ENCODE assay signal across 24 cellular contexts in the genomic region with DNA sequence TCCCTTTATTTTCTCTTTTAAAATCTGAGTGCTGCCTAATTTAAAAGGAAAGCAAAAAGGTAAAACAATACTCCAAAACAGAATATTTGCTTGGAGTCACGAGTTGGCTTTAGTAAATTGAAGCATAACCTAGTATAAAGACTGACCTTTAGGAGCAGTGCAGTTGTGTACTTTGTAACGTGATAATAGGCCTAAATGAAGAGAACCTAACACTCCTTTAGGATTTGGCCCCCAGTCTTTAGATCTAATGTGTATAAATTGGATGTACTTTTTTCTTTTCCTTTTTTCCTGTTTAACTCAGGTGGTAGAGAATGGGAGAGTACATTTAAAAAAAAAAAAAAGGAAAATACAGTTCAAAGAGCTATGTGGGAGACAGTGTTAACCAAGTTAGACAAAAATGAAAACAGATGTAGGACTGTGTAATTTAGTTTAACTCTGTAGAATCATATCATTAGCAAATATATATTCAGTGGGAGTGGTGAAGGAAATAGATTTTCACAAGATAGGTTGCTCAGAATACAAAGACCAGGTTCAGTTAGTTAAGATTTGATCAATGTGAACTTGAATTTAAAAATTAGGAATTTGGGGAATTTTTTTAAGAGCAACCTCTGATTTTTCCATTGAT. TPM values are rescaled to one million over a fixed set of nuclear protein-coding genes. Genes with fewer than 3 reads are reported as not detected.
A peak's percentile ranks its signal among the peaks of the same experiment; 100 is the strongest.
DNase-seq lines count a peak whose midpoint lies in the region; ATAC-seq and TF ChIP-seq lines count a peak whose summit lies in the region.
"Had no signal": no experiment of that assay in that cellular context is flagged by ENCODE, and none has a peak within 500 bp of the region (broad histone marks: within the 10 kb centered on the region; RNA-seq: fewer than 3 reads in every experiment).

No MANE protein-coding gene starts in this region.

- peaks cover 6% of the 10 kb centered on the region; the same call in 1 of the 2 replicates for H3K4me1 Mint-ChIP-seq in HFFc6 (ENCODE audit: low read depth)
- H3K4me1 Mint-ChIP-seq: stimulated activated naive B cell treated with anti-CD40 and anti-IgM and Interleukin-4, amounts not matched to agents 10 μg/mL and 1 μg/mL and 100 μg/mL, for 72 hours had no signal

- POLR2A ChIA-PET in HEK293 (lab: Yijun Ruan, JAX), result interaction anchor here (0.7 to 1.0 kb wide), 2 partner anchors 17 to 575 kb away, joined by 3 read pairs; partner anchors contain the start of gene CPD

- H3K4me1 ChIP-seq in HEK293 (ENCODE audit: control insufficient read depth, insufficient read depth, low read length) (peaks cover 27% of the 10 kb centered on the region), liver (ENCODE audit: control insufficient read depth in 4 of 4, insufficient read depth in 4 of 4, low read length in 3 of 4) (peaks cover 0 to 17% (median 10%) of the 10 kb centered on the region in 4 donors), tibial nerve (no peaks in the 10 kb centered on the region)
- H3K4me1 ChIP-seq: Peyer's patch had no signal

- TF ChIP-seq RAD21 in liver (IDR thresholded peaks at IDR 0.05), result no peak

- no peak overlapping the region for H3K4me3 Mint-ChIP-seq in HFFc6
- H3K4me3 Mint-ChIP-seq: activated T-cell treated with anti-CD3 and anti-CD28 coated beads, Interleukin-2, amount 50 U/mL, for 72 hours; CD4-positive, alpha-beta T cell; stimulated activated naive B cell treated with anti-CD40 and anti-IgM and Interleukin-4, amounts not matched to agents 10 μg/mL and 1 μg/mL and 100 μg/mL, for 72 hours; T-helper 1 cell treated with Interleukin-12 subunit alpha and Interleukin-12 subunit beta and Interleukin-4 antibody, amounts not matched to agents 30 μg/mL and 1 μg/mL, for 36 hours had no signal

- TF ChIP-seq POLR2A in tibial nerve (IDR thresholded peaks at IDR 0.05), result no peak

- no peaks in the 10 kb centered on the region for H3K36me3 Mint-ChIP-seq in HFFc6 (ENCODE audit: low read depth)
- H3K36me3 Mint-ChIP-seq: stimulated activated naive B cell treated with anti-CD40 and anti-IgM and Interleukin-4, amounts not matched to agents 10 μg/mL and 1 μg/mL and 100 μg/mL, for 72 hours had no signal

- DNase-seq in DMS153 (lab: John Stamatoyannopoulos, UW), result peak; percentile 44
- DNase-seq in tibial nerve (ENCODE audit: low spot score in 2 of 2), result no peak
- no peak for DNase-seq in NCI-H2081 treated with DMSO at 0.1 percent for 48 hours (lab: John Stamatoyannopoulos, UW)
- no peak for DNase-seq in HFFc6
- DNase-seq: activated CD4-positive, alpha-beta T cell treated with anti-CD3 and anti-CD28 coated beads for 48 hours; activated naive CD4-positive, alpha-beta T cell treated with anti-CD3 and anti-CD28 coated beads, Interleukin-2, amount 50 U/mL, for 16 hours; activated T-cell treated with anti-CD3 and anti-CD28 coated beads, Interleukin-2, amount 50 U/mL, for 72 hours; aorta; caudate nucleus; CD4-positive, alpha-beta T cell; dermis blood vessel endothelial cell; DMS79 treated with DMSO at 0.1 percent for 48 hours; foreskin fibroblast; NCI-H1105 treated with DMSO at 0.1 percent for 48 hours; Peyer's patch; SJCRH30; stimulated activated naive B cell treated with anti-CD40 and anti-IgM and Interleukin-4, amounts not matched to agents 10 μg/mL and 1 μg/mL and 100 μg/mL, for 72 hours had no signal

- no peak for TF ChIP-seq EP300 in tibial nerve (IDR thresholded peaks at IDR 0.05)

- H3K27ac Mint-ChIP-seq in HFFc6, result no peak overlapping the region
- H3K27ac Mint-ChIP-seq: activated T-cell treated with anti-CD3 and anti-CD28 coated beads, Interleukin-2, amount 50 U/mL, for 72 hours; CD4-positive, alpha-beta T cell; stimulated activated naive B cell treated with anti-CD40 and anti-IgM and Interleukin-4, amounts not matched to agents 10 μg/mL and 1 μg/mL and 100 μg/mL, for 72 hours; T-helper 1 cell treated with Interleukin-12 subunit alpha and Interleukin-12 subunit beta and Interleukin-4 antibody, amounts not matched to agents 30 μg/mL and 1 μg/mL, for 36 hours had no signal

- peaks cover 10 to 21% of the 10 kb centered on the region in 2 experiments; a peak in 2 of 3 replicates for H3K36me3 ChIP-seq in HEK293 (ENCODE audit: control insufficient read depth in 2 of 2, insufficient read depth in 1 of 2, low read length in 2 of 2)
- H3K36me3 ChIP-seq in liver (ENCODE audit: control insufficient read depth in 4 of 4, insufficient read depth in 3 of 4, low read depth in 1 of 4, low read length in 3 of 4), result peaks cover 0 to 6% (median 3%) of the 10 kb centered on the region in 4 donors
- H3K36me3 ChIP-seq in tibial nerve, result peaks cover 0 to 2% (median 0%) of the 10 kb centered on the region in 3 donors

- no peak for TF ChIP-seq CTCF in HEK293 (tag by site-specific recombination; IDR thresholded peaks at IDR 0.05)
- TF ChIP-seq CTCF in liver (IDR thresholded peaks at IDR 0.05; ENCODE audit: low read depth, low read length, missing input control), result no peak
- no peak for TF ChIP-seq CTCF in tibial nerve (IDR thresholded peaks at IDR 0.05)
- no peak for TF ChIP-seq CTCF in HFFc6 (IDR thresholded peaks at IDR 0.05)

- WGBS in liver, result 21% methylated on average over 2 of the region's 2 CpGs
- WGBS in tibial nerve, 2 donors, result 51 to 64% methylated on average over 2 of the region's 2 CpGs

- H3K27me3 ChIP-seq in liver (ENCODE audit: control insufficient read depth in 4 of 4, insufficient read depth in 4 of 4, low read length in 3 of 4) (no peaks in the 10 kb centered on the region), tibial nerve (no peaks in the 10 kb centered on the region)
- H3K27me3 ChIP-seq: Peyer's patch, SJCRH30 had no signal

- ATAC-seq in SK-N-SH treated with all-trans-retinoic acid at 6 μM for 48 hours, result peak; percentile 59; the same call in 2 of the 3 replicates
- no peak for ATAC-seq in GM21619 (IDR thresholded peaks at IDR 0.05; ENCODE audit: unreplicated experiment)
- ATAC-seq: activated T-cell treated with anti-CD3 and anti-CD28 coated beads, Interleukin-2, amount 50 U/mL, for 72 hours; stimulated activated naive B cell treated with anti-CD40 and anti-IgM and Interleukin-4, amounts not matched to agents 10 μg/mL and 1 μg/mL and 100 μg/mL, for 72 hours had no signal

- H3K9me3 ChIP-seq in HEK293 (ENCODE audit: control insufficient read depth, insufficient read depth, low read depth, low read length), result no peaks in the 10 kb centered on the region
- H3K9me3 ChIP-seq in liver (ENCODE audit: control insufficient read depth in 4 of 4, low read length in 3 of 4), result no peaks in the 10 kb centered on the region
- no peaks in the 10 kb centered on the region for H3K9me3 ChIP-seq in tibial nerve
- H3K9me3 ChIP-seq: Peyer's patch, SJCRH30, thoracic aorta had no signal

- peak overlapping the region in 1 of 2 donors; percentile 60 for H3K9ac ChIP-seq in liver (ENCODE audit: low read depth in 1 of 2, low read length in 2 of 2)

- H3K4me3 ChIP-seq in HEK293 (ENCODE audit: low read depth, low read length), result no peak overlapping the region
- no peak overlapping the region for H3K4me3 ChIP-seq in liver (ENCODE audit: low read depth in 1 of 3, low read length in 3 of 3)
- no peak overlapping the region for H3K4me3 ChIP-seq in tibial nerve
- H3K4me3 ChIP-seq: Peyer's patch, SJCRH30, smooth muscle cell, thoracic aorta had no signal

- no peak overlapping the region for H3K27ac ChIP-seq in HEK293 (ENCODE audit: extremely low read depth, low read depth, low read length)
- H3K27ac ChIP-seq in liver (ENCODE audit: low read depth in 1 of 2, low read length in 2 of 2), result peak overlapping the region; percentile 28 to 42
- H3K27ac ChIP-seq in tibial nerve, result no peak overlapping the region
- H3K27ac ChIP-seq: Peyer's patch, SJCRH30, thoracic aorta had no signal

- no peaks in the 10 kb centered on the region for H3K9me3 Mint-ChIP-seq in HFFc6
- H3K9me3 Mint-ChIP-seq: activated T-cell treated with anti-CD3 and anti-CD28 coated beads, Interleukin-2, amount 50 U/mL, for 72 hours; CD4-positive, alpha-beta T cell; stimulated activated naive B cell treated with anti-CD40 and anti-IgM and Interleukin-4, amounts not matched to agents 10 μg/mL and 1 μg/mL and 100 μg/mL, for 72 hours; T-helper 1 cell treated with Interleukin-12 subunit alpha and Interleukin-12 subunit beta and Interleukin-4 antibody, amounts not matched to agents 30 μg/mL and 1 μg/mL, for 36 hours had no signal

- CTCF ChIA-PET in HEK293 (lab: Yijun Ruan, JAX), result interaction anchor here (0.6 to 3.3 kb wide), 6 partner anchors 11 to 93 kb away, joined by 3 to 17 read pairs (median 5); no protein-coding TSS in a partner anchor

- no peaks in the 10 kb centered on the region for H3K27me3 Mint-ChIP-seq in HFFc6 (ENCODE audit: insufficient read depth)
- H3K27me3 Mint-ChIP-seq: CD4-positive, alpha-beta T cell; stimulated activated naive B cell treated with anti-CD40 and anti-IgM and Interleukin-4, amounts not matched to agents 10 μg/mL and 1 μg/mL and 100 μg/mL, for 72 hours had no signal

TF ChIP-seq in HEK293, 187 proteins besides CTCF, POLR2A, EP300 and RAD21 (continues in another document):
- peak; percentile 86 for TF ChIP-seq WT1 (tag by site-specific recombination; IDR thresholded peaks at IDR 0.05)
- TF ChIP-seq TRIM28 (IDR thresholded peaks at IDR 0.05; ENCODE audit: borderline replicate concordance, low read length), result no peak
- TF ChIP-seq BCL11A (tag by site-specific recombination; IDR thresholded peaks at IDR 0.05; ENCODE audit: low read depth), result peak; percentile 74; the same call in 1 of the 2 replicates
- TF ChIP-seq FEZF1 (tag by site-specific recombination; IDR thresholded peaks at IDR 0.05), result 0 out of 2 replicates have a peak, but pooled peaks have one; percentile 41
- TF ChIP-seq ZNF426 (tag by site-specific recombination; IDR thresholded peaks at IDR 0.05), result no peak

TF ChIP-seq in SK-N-SH treated with all-trans-retinoic acid at 6 μM for 48 hours, 23 proteins besides CTCF, POLR2A, EP300 and RAD21:
- TF ChIP-seq TCF4 (CRISPR knock-in tag; IDR thresholded peaks at IDR 0.05; ENCODE audit: borderline replicate concordance) (peak; percentile 88), RARB (CRISPR knock-in tag; IDR thresholded peaks at IDR 0.05) (no peak)

TF ChIP-seq in liver, 16 proteins besides CTCF, POLR2A, EP300 and RAD21:
- TF ChIP-seq, protein P1, sequence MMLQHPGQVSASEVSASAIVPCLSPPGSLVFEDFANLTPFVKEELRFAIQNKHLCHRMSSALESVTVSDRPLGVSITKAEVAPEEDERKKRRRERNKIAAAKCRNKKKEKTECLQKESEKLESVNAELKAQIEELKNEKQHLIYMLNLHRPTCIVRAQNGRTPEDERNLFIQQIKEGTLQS (IDR thresholded peaks at IDR 0.05), result no peak
- TF ChIP-seq NR2F2 (IDR thresholded peaks at IDR 0.05) (no peak), FOXA1 (IDR thresholded peaks at IDR 0.05) (peak; percentile 52), HNF4A (conservative IDR thresholded peaks at IDR 0.05) (peak; percentile 24 to 58), RXRA (IDR thresholded peaks at IDR 0.05) (peak; percentile 25 to 57), SP1 (IDR thresholded peaks at IDR 0.05) (peak; percentile 37), GABPA (IDR thresholded peaks at IDR 0.05 in 1 of 2, conservative IDR thresholded peaks at IDR 0.05 in 1 of 2) (no peak), FOXA2 (IDR thresholded peaks at IDR 0.05) (peak; percentile 77)

RNA-seq across cellular contexts. Expression of gene CPD, which starts 16.8 kb away (rescaled TPM):
- total RNA-seq in liver, result 100 to 1,000 TPM in 1 of 2 donors, 10 to 100 TPM in 1; 93.3 to 139 TPM
- polyA plus RNA-seq in liver, result 10 to 100 TPM; 19.1 to 24.4 TPM
- total RNA-seq in tibial nerve, result 100 to 1,000 TPM in 1 of 4 donors, 10 to 100 TPM in 3; 38.5 to 112 (median 60.3) TPM
- total RNA-seq in HFFc6 (2021; fragmentation: NEBNext Ultra II Directional; extraction: Animal tissue kit (Norgen Biotek cat#: 25700)), result 10 to 100 TPM; 45.9 to 57.4 (median 49.7) TPM

Comparison
In these comparisons a context has a peak if more than half of its experiments do, and no peak if none do; other contexts are left out.
1. H3K27ac ChIP-seq: peak in liver (2 of 2); none in HEK293 (single experiment) and tibial nerve (0 of 4).